In the genomic region with DNA sequence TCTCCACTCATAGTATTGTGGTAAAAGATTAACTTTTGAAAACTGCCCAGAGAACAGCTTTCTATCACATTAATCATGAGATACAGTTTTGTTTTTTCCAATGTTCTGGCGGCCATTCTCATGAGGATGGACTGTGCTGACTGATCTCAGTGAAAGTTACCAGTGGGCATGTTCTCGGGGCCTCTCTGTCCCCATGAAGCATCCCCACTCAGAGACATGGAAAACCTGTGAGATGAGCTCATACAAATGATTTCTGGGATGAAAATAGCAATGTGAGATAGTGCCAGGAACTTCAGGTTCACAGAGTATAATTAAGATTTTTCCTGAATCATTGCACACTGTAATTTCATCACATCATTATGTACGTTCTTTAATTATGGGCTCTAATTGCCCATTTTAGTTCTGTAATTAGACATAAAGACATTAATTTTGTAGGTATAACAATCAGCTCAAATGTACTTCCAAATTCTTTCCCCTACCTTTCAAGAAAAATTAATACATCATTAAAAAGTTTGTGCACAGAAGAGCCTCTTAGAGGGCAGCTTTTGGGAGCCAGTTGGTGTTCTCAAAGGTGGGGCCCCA, we compare ENCODE assay signal across 20 cellular contexts. TPM values are rescaled to one million over a fixed set of nuclear protein-coding genes. Genes with fewer than 3 reads are reported as not detected.
DNase-seq lines count a peak whose midpoint lies in the region; ATAC-seq, FAIRE-seq and TF ChIP-seq lines count a peak whose summit lies in the region.
"Had no signal": no experiment of that assay in that cellular context is flagged by ENCODE, and none has a peak within 500 bp of the region (broad histone marks: within the 10 kb centered on the region; RNA-seq: fewer than 3 reads in every experiment).

No MANE protein-coding gene starts in this region.

- H3K36me3 ChIP-seq in astrocyte (ENCODE audit: insufficient read depth, low read length) (no peaks in the 10 kb centered on the region), uterus (no peaks in the 10 kb centered on the region)
- H3K36me3 ChIP-seq: BLaER1 treated with 17β-estradiol and CSF1 and Interleukin-3, amounts not matched to agents 10 nM and 100 nM; HAP-1; neural progenitor cell; SJCRH30 had no signal

- FAIRE-seq in astrocyte (lab: Jason Lieb, UNC): no peak

- H3K9me3 Mint-ChIP-seq in astrocyte (ENCODE audit: unreplicated experiment) (no peaks in the 10 kb centered on the region), nephron progenitor cell (no peaks in the 10 kb centered on the region)
- H3K9me3 Mint-ChIP-seq: neural progenitor cell; T-helper 2 cell treated with Interferon-gamma antibody and Interleukin-4, amounts not matched to agents 5 μg/mL and 100 μg/mL, for 36 hours had no signal

- H3K27ac ChIP-seq in astrocyte (ENCODE audit: low read depth, low read length) (peak overlapping the region; percentile 51), uterus (peak overlapping the region; percentile 82 to 90)
- H3K27ac ChIP-seq: 22Rv1; BLaER1 treated with 17β-estradiol and CSF1 and Interleukin-3, amounts not matched to agents 10 nM and 100 nM; neural progenitor cell; SJCRH30 had no signal

- H3K9me3 ChIP-seq in astrocyte (ENCODE audit: insufficient read depth, low read depth, low read length) (no peaks in the 10 kb centered on the region), uterus (no peaks in the 10 kb centered on the region)
- H3K9me3 ChIP-seq: BLaER1 treated with 17β-estradiol and CSF1 and Interleukin-3, amounts not matched to agents 10 nM and 100 nM; HAP-1; SJCRH30 had no signal

- peaks cover 29% of the 10 kb centered on the region for H3K79me2 ChIP-seq in astrocyte (ENCODE audit: insufficient read depth, low read length)

- H3K4me3 Mint-ChIP-seq in astrocyte (ENCODE audit: unreplicated experiment) (no peak overlapping the region), nephron progenitor cell (no peak overlapping the region)
- H3K4me3 Mint-ChIP-seq: activated naive CD8-positive, alpha-beta T cell; neural progenitor cell; T-helper 2 cell treated with Interferon-gamma antibody and Interleukin-4, amounts not matched to agents 5 μg/mL and 100 μg/mL, for 36 hours had no signal

- H2AFZ ChIP-seq in astrocyte (ENCODE audit: low read depth, low read length): no peak overlapping the region
- H2AFZ ChIP-seq: neural progenitor cell had no signal

- TF ChIP-seq CTCF in astrocyte (IDR thresholded peaks at IDR 0.05; ENCODE audit: insufficient read depth, low read depth, low read length) (no peak), nephron progenitor cell (IDR thresholded peaks at IDR 0.05) (no peak), uterus (IDR thresholded peaks at IDR 0.05) (no peak)

- TF ChIP-seq POLR2A in uterus (IDR thresholded peaks at IDR 0.05): no peak

- H3K4me2 ChIP-seq in astrocyte (ENCODE audit: low read length): peak overlapping the region; percentile 45
- H3K4me2 ChIP-seq: BLaER1 treated with 17β-estradiol and CSF1 and Interleukin-3, amounts not matched to agents 10 nM and 100 nM; neural progenitor cell had no signal

- H3K27me3 ChIP-seq in astrocyte (ENCODE audit: insufficient read depth, low read length) (no peaks in the 10 kb centered on the region), uterus (no peaks in the 10 kb centered on the region)
- H3K27me3 ChIP-seq: BLaER1 treated with 17β-estradiol and CSF1 and Interleukin-3, amounts not matched to agents 10 nM and 100 nM; neural progenitor cell; SJCRH30 had no signal

- peaks cover 23% of the 10 kb centered on the region for H3K4me1 Mint-ChIP-seq in astrocyte (ENCODE audit: low read depth, unreplicated experiment)
- H3K4me1 Mint-ChIP-seq in nephron progenitor cell: peaks cover 18% of the 10 kb centered on the region

- H3K36me3 Mint-ChIP-seq in astrocyte (ENCODE audit: low read depth, unreplicated experiment) (no peaks in the 10 kb centered on the region), nephron progenitor cell (ENCODE audit: low read depth) (no peaks in the 10 kb centered on the region)
- H3K36me3 Mint-ChIP-seq: neural progenitor cell had no signal

- peaks cover 44% of the 10 kb centered on the region for H3K4me1 ChIP-seq in astrocyte (ENCODE audit: insufficient read depth, low read length)
- peaks cover 5 to 37% of the 10 kb centered on the region in 2 donors for H3K4me1 ChIP-seq in uterus
- H3K4me1 ChIP-seq: BLaER1 treated with 17β-estradiol and CSF1 and Interleukin-3, amounts not matched to agents 10 nM and 100 nM; HAP-1; SJCRH30 had no signal

- H3K4me3 ChIP-seq in astrocyte (ENCODE audit: insufficient read depth, low read depth, low read length) (no peak overlapping the region), uterus (no peak overlapping the region)
- H3K4me3 ChIP-seq: BLaER1 treated with 17β-estradiol and CSF1 and Interleukin-3, amounts not matched to agents 10 nM and 100 nM; HAP-1; neural progenitor cell; SJCRH30 had no signal

- intact Hi-C loops in uterus (cut with DNase I; ENCODE audit: low total_unique reads): no loop called here

- ATAC-seq in GM21381 (IDR thresholded peaks at IDR 0.05; ENCODE audit: unreplicated experiment): no peak
- ATAC-seq: left lobe of liver had no signal

- DNase-seq in NCI-H1105 treated with DMSO at 0.1 percent for 48 hours (lab: John Stamatoyannopoulos, UW): peak; percentile 59
- DNase-seq in NCI-H1105 (lab: John Stamatoyannopoulos, UW): no peak
- no peak for DNase-seq in astrocyte (ENCODE audit: low read depth)
- DNase-seq in nephron progenitor cell: no peak
- no peak for DNase-seq in uterus
- no peak for DNase-seq in A172 (ENCODE audit: low spot score)
- no peak for DNase-seq in SIG-M5 (lab: John Stamatoyannopoulos, UW)
- DNase-seq: GF-D8; NCI-H1436 treated with DMSO at 0.1 percent for 48 hours; NCI-H748 treated with DMSO at 0.1 percent for 48 hours; SJCRH30; stimulated activated CD4-positive, alpha-beta T cell treated with anti-CD3 and anti-CD28 coated beads, Interleukin-15, amount 100 ng/mL, for 24 hours had no signal

- H3K27ac Mint-ChIP-seq in astrocyte (ENCODE audit: unreplicated experiment): peak overlapping the region; percentile 41
- peak overlapping the region; percentile 30 for H3K27ac Mint-ChIP-seq in nephron progenitor cell
- H3K27ac Mint-ChIP-seq: activated naive CD8-positive, alpha-beta T cell; neural progenitor cell; T-helper 2 cell treated with Interferon-gamma antibody and Interleukin-4, amounts not matched to agents 5 μg/mL and 100 μg/mL, for 36 hours had no signal

- no peaks in the 10 kb centered on the region for H3K27me3 Mint-ChIP-seq in astrocyte (ENCODE audit: low read depth, unreplicated experiment)
- H3K27me3 Mint-ChIP-seq in nephron progenitor cell (ENCODE audit: low read depth, poor library complexity): peaks cover 2% of the 10 kb centered on the region
- H3K27me3 Mint-ChIP-seq: activated naive CD8-positive, alpha-beta T cell had no signal

- H3K9ac ChIP-seq in astrocyte (ENCODE audit: low read length): no peak overlapping the region
- H3K9ac ChIP-seq: BLaER1 treated with 17β-estradiol and CSF1 and Interleukin-3, amounts not matched to agents 10 nM and 100 nM; neural progenitor cell had no signal

- peaks cover 19% of the 10 kb centered on the region for H4K20me1 ChIP-seq in astrocyte (ENCODE audit: insufficient read depth, low read length)
- H4K20me1 ChIP-seq: BLaER1 treated with 17β-estradiol and CSF1 and Interleukin-3, amounts not matched to agents 10 nM and 100 nM had no signal

RNA-seq across cellular contexts. Expression of a gene that starts 40.5 kb away (rescaled TPM):
- total RNA-seq in astrocyte (15.3 and 23.2 TPM in 2 replicates), uterus (100 to 1,000 TPM in 1 of 4 donors, 10 to 100 TPM in 3; 40.0 to 134 (median 74.7) TPM)
- total RNA-seq in A172 (2014; rRNA removed; shearing (Covaris generic)): 73.0 and 84.2 TPM in 2 replicates
